8 cellular contexts compared by ENCODE assay signal in genomic region chr11:567036-567628, GRCh38. TPM values are rescaled to one million over a fixed set of nuclear protein-coding genes. Genes with fewer than 3 reads are reported as not detected.
DNase-seq lines count a peak whose midpoint lies in the region; ATAC-seq and TF ChIP-seq lines count a peak whose summit lies in the region.

No MANE protein-coding gene starts in this region.

- 93 to 100% (median 97%) methylated on average over 2 to 18 of the region's 18 CpGs for WGBS in adrenal gland, 4 donors

- H3K4me3 Mint-ChIP-seq in CD4-positive, CD25-positive, alpha-beta regulatory T cell = peak overlapping the region; percentile 74 to 90 (median 78)
- H3K4me3 Mint-ChIP-seq in chondrocyte (ENCODE audit: unreplicated experiment) (peak overlapping the region; percentile 87), nephron progenitor cell (peak overlapping the region; percentile 86)

- H3K27me3 Mint-ChIP-seq in CD4-positive, CD25-positive, alpha-beta regulatory T cell = no peaks in the 10 kb centered on the region
- no peaks in the 10 kb centered on the region for H3K27me3 Mint-ChIP-seq in chondrocyte (ENCODE audit: low read depth)
- H3K27me3 Mint-ChIP-seq in nephron progenitor cell (ENCODE audit: low read depth, poor library complexity) = no peaks in the 10 kb centered on the region

- peaks cover 14% of the 10 kb centered on the region for H3K4me1 ChIP-seq in CD4-positive, CD25-positive, alpha-beta regulatory T cell (ENCODE audit: control insufficient read depth, insufficient read depth, low read length, poor library complexity, severe bottlenecking)
- H3K4me1 ChIP-seq in adrenal gland (replicated peaks in 1 of 2) = peaks cover 7 to 12% of the 10 kb centered on the region in 2 donors

- no peak for ATAC-seq in CD4-positive, CD25-positive, alpha-beta regulatory T cell (ENCODE audit: low read depth in 2 of 2)

- H3K9me3 ChIP-seq in CD4-positive, CD25-positive, alpha-beta regulatory T cell (ENCODE audit: control insufficient read depth in 2 of 2, low read length in 2 of 2) = no peaks in the 10 kb centered on the region
- H3K9me3 ChIP-seq in adrenal gland (replicated peaks in 1 of 3) = no peaks in the 10 kb centered on the region

- peak overlapping the region; percentile 44 to 79 (median 65) for H3K27ac Mint-ChIP-seq in CD4-positive, CD25-positive, alpha-beta regulatory T cell
- H3K27ac Mint-ChIP-seq in chondrocyte (ENCODE audit: unreplicated experiment) (no peak overlapping the region), nephron progenitor cell (no peak overlapping the region)

- H3K9me3 Mint-ChIP-seq in CD4-positive, CD25-positive, alpha-beta regulatory T cell = no peaks in the 10 kb centered on the region
- H3K9me3 Mint-ChIP-seq in chondrocyte (ENCODE audit: low read depth) = no peaks in the 10 kb centered on the region
- H3K9me3 Mint-ChIP-seq in nephron progenitor cell = no peaks in the 10 kb centered on the region

- H3K27ac ChIP-seq in CD4-positive, CD25-positive, alpha-beta regulatory T cell (ENCODE audit: insufficient read depth, low read length, poor library complexity, severe bottlenecking) = no peak overlapping the region
- H3K27ac ChIP-seq in adrenal gland = no peak overlapping the region

- DNase-seq in CD4-positive, CD25-positive, alpha-beta regulatory T cell = no peak
- DNase-seq in LNCaP clone FGC (ENCODE audit: low read depth) (no peak), chondrocyte (ENCODE audit: low spot score) (no peak), nephron progenitor cell (no peak), nucleus accumbens (lab: John Stamatoyannopoulos, UW) (no peak), midbrain (lab: John Stamatoyannopoulos, UW) (no peak), adrenal gland (no peak), dermis blood vessel endothelial cell (no peak)

- H3K36me3 Mint-ChIP-seq in CD4-positive, CD25-positive, alpha-beta regulatory T cell = no peaks in the 10 kb centered on the region
- H3K36me3 Mint-ChIP-seq in chondrocyte (ENCODE audit: low read depth) (no peaks in the 10 kb centered on the region), nephron progenitor cell (ENCODE audit: low read depth) (no peaks in the 10 kb centered on the region)

- intact Hi-C loops in adrenal gland (cut with DNase I) = no loop called here

- TF ChIP-seq CTCF in LNCaP clone FGC (IDR thresholded peaks at IDR 0.05; ENCODE audit: control insufficient read depth, extremely low read depth, insufficient read depth) (no peak), chondrocyte (IDR thresholded peaks at IDR 0.05) (no peak), nephron progenitor cell (IDR thresholded peaks at IDR 0.05) (no peak), adrenal gland (IDR thresholded peaks at IDR 0.05) (no peak)

- H3K27me3 ChIP-seq in CD4-positive, CD25-positive, alpha-beta regulatory T cell (ENCODE audit: control insufficient read depth, insufficient read depth, low read length) = no peaks in the 10 kb centered on the region
- no peaks in the 10 kb centered on the region for H3K27me3 ChIP-seq in adrenal gland

- H3K4me3 ChIP-seq in CD4-positive, CD25-positive, alpha-beta regulatory T cell (ENCODE audit: low read depth, low read length) = no peak overlapping the region
- H3K4me3 ChIP-seq in LNCaP clone FGC (ENCODE audit: low read depth, low read length) (peak overlapping the region; percentile 64), adrenal gland (no peak overlapping the region)

- H3K36me3 ChIP-seq in CD4-positive, CD25-positive, alpha-beta regulatory T cell (ENCODE audit: control insufficient read depth, insufficient read depth, low read length) = no peaks in the 10 kb centered on the region
- no peaks in the 10 kb centered on the region for H3K36me3 ChIP-seq in adrenal gland (replicated peaks in 1 of 2)

- TF ChIP-seq POLR2A in adrenal gland (IDR thresholded peaks at IDR 0.05) = no peak

- H3K4me1 Mint-ChIP-seq in CD4-positive, CD25-positive, alpha-beta regulatory T cell = peaks cover 0 to 11% (median 0%) of the 10 kb centered on the region in 4 donors
- H3K4me1 Mint-ChIP-seq in chondrocyte (ENCODE audit: low read depth) (peaks cover 15% of the 10 kb centered on the region), nephron progenitor cell (peaks cover 28% of the 10 kb centered on the region)

RNA-seq across cellular contexts. Expression of gene RASSF7, which starts 6.4 kb away (rescaled TPM):
- total RNA-seq in CD4-positive, CD25-positive, alpha-beta regulatory T cell = 27.2 TPM
- polyA plus RNA-seq in CD4-positive, CD25-positive, alpha-beta regulatory T cell = 10 to 100 TPM; 23.9 to 34.2 (median 31.8) TPM
- total RNA-seq in chondrocyte (20.0 to 31.3 TPM (median 28.7 TPM) in 3 replicates), adrenal gland (10 to 100 TPM in 4 of 8 donors, 1 to 10 TPM in 4; 2.9 to 18.2 (median 7.9) TPM), dermis blood vessel endothelial cell (21.3 and 25.2 TPM in 2 replicates)
- polyA plus RNA-seq in adrenal gland = 10 to 100 TPM in 1 of 3 donors, 1 to 10 TPM in 1, under 1 TPM in 1; 0.33 to 19.9 (median 9.8) TPM

RNA-seq across cellular contexts. Expression of gene LMNTD2, which starts 6.6 kb away (rescaled TPM):
- total RNA-seq in CD4-positive, CD25-positive, alpha-beta regulatory T cell = 5.1 TPM
- 1 to 10 TPM in 2 of 4 donors, under 1 TPM in 2; 0.79 to 1.4 (median 1.0) TPM for polyA plus RNA-seq in CD4-positive, CD25-positive, alpha-beta regulatory T cell
- 3.8 to 6.1 TPM (median 5.5 TPM) in 3 replicates for total RNA-seq in chondrocyte
- total RNA-seq in adrenal gland = 1 to 10 TPM in 7 of 8 donors, under 1 TPM in 1; 0.35 to 9.1 (median 6.1) TPM
- 10 to 100 TPM in 2 of 3 donors, under 1 TPM in 1; 0.20 to 21.0 (median 12.7) TPM for polyA plus RNA-seq in adrenal gland
- total RNA-seq in dermis blood vessel endothelial cell = 1.3 and 2.6 TPM in 2 replicates

RNA-seq across cellular contexts. Expression of gene PHRF1, which starts 9.1 kb away (rescaled TPM):
- total RNA-seq in CD4-positive, CD25-positive, alpha-beta regulatory T cell = 43.8 TPM
- 1 to 10 TPM; 3.8 to 6.0 (median 5.0) TPM for polyA plus RNA-seq in CD4-positive, CD25-positive, alpha-beta regulatory T cell
- total RNA-seq in chondrocyte (24.6 to 34.1 TPM (median 25.9 TPM) in 3 replicates), adrenal gland (10 to 100 TPM; 17.2 to 42.2 (median 30.1) TPM), dermis blood vessel endothelial cell (27.7 and 31.4 TPM in 2 replicates)
- 10 to 100 TPM in 2 of 3 donors, 1 to 10 TPM in 1; 8.7 to 62.3 (median 23.3) TPM for polyA plus RNA-seq in adrenal gland

RNA-seq across cellular contexts. Expression of gene LRRC56, which starts 29.8 kb away (rescaled TPM):
- total RNA-seq in CD4-positive, CD25-positive, alpha-beta regulatory T cell = 5.8 TPM
- polyA plus RNA-seq in CD4-positive, CD25-positive, alpha-beta regulatory T cell = 1 to 10 TPM in 2 of 4 donors, under 1 TPM in 2; 0.89 to 3.1 (median 1.8) TPM
- total RNA-seq in chondrocyte = 2.6 to 2.9 TPM (median 2.7 TPM) in 3 replicates
- 1 to 10 TPM in 2 of 8 donors, under 1 TPM in 5, not detected in 1; 0.32 to 1.7 (median 0.93) TPM for total RNA-seq in adrenal gland
- polyA plus RNA-seq in adrenal gland = 1 to 10 TPM in 2 of 3 donors, not detected in 1; 1.7 to 4.3 TPM
- 0.56 and 0.68 TPM in 2 replicates for total RNA-seq in dermis blood vessel endothelial cell

RNA-seq across cellular contexts. Expression of gene HRAS, which starts 31.8 kb away (rescaled TPM):
- total RNA-seq in CD4-positive, CD25-positive, alpha-beta regulatory T cell = 35.0 TPM
- 10 to 100 TPM; 15.9 to 35.2 (median 21.1) TPM for polyA plus RNA-seq in CD4-positive, CD25-positive, alpha-beta regulatory T cell
- total RNA-seq in chondrocyte (65.1 to 77.7 TPM (median 68.0 TPM) in 3 replicates), adrenal gland (10 to 100 TPM; 10.8 to 45.0 (median 39.0) TPM), dermis blood vessel endothelial cell (51.6 and 70.2 TPM in 2 replicates)
- polyA plus RNA-seq in adrenal gland = 100 to 1,000 TPM in 2 of 3 donors, 10 to 100 TPM in 1; 18.7 to 190 (median 164) TPM

Comparison
In these comparisons a context has a peak if more than half of its experiments do, and no peak if none do; other contexts are left out.
1. H3K27ac Mint-ChIP-seq: peak in CD4-positive, CD25-positive, alpha-beta regulatory T cell (3 of 3); none in chondrocyte (single experiment) and nephron progenitor cell (single experiment).
2. Peak in every context shown above with its lines, with median percentiles within 50 percentile points of each other: H3K4me3 Mint-ChIP-seq.